8 cellular contexts compared by ENCODE assay signal in genomic region chr17:16568541-16569357, GRCh38. TPM values are rescaled to one million over a fixed set of nuclear protein-coding genes. Genes with fewer than 3 reads are reported as not detected.
DNase-seq lines count a peak whose midpoint lies in the region; ATAC-seq lines count a peak whose summit lies in the region.

Gene ZNF287 (minus strand): TSS chr17:16569204. CDS start chr17:16567731, 1,473 bp downstream.

- ATAC-seq in GM18517 (IDR thresholded peaks at IDR 0.05; ENCODE audit: unreplicated experiment), result peak; percentile 92
- peak; percentile 89 for ATAC-seq in HG02981 (IDR thresholded peaks at IDR 0.05; ENCODE audit: unreplicated experiment)

- DNase-seq in NCI-H2107 (lab: John Stamatoyannopoulos, UW) (peak; percentile 64), cerebellum (ENCODE audit: low spot score) (peak; percentile 99), islet precursor cell (peak; percentile 96), RKO (ENCODE audit: low spot score) (no peak)
- DNase-seq in activated CD4-positive, alpha-beta T cell treated with anti-CD3 and anti-CD28 coated beads for 1 hour, result peak; percentile 90
- DNase-seq in stimulated activated CD4-positive, alpha-beta T cell treated with anti-CD3 and anti-CD28 coated beads, Interleukin-12 subunit alpha, Interleukin-12 subunit beta, amount 100 ng/mL, for 48 hours (ENCODE audit: low read depth in 2 of 3, low spot score in 1 of 3), result peak; percentile 87 to 93 (median 87)

RNA-seq across cellular contexts. Expression of gene ZNF287, which starts in this region (rescaled TPM):
- 25.0 TPM for total RNA-seq in cerebellum
